1 cellular context compared by ENCODE assay signal in genomic region chr1:160082487-160082886, GRCh38.
TF ChIP-seq lines count a peak whose summit lies in the region.

No MANE protein-coding gene starts in this region.

TF ChIP-seq in SK-N-SH treated with all-trans-retinoic acid at 6 μM for 48 hours, 23 proteins besides CTCF, POLR2A, EP300 and RAD21 (continued from another document):
- no peak for TF ChIP-seq ZNF565 (CRISPR knock-in tag; conservative IDR thresholded peaks at IDR 0.05; ENCODE audit: low read depth)
TF ChIP-seq in SK-N-SH treated with all-trans-retinoic acid at 6 μM for 48 hours: peak in this region for 0.
